Comparison of ENCODE assay signal across 9 cellular contexts in genomic region chr16:73054732-73055481, GRCh38. TPM values are rescaled to one million over a fixed set of nuclear protein-coding genes. Genes with fewer than 3 reads are reported as not detected.
DNase-seq lines count a peak whose midpoint lies in the region; ATAC-seq and TF ChIP-seq lines count a peak whose summit lies in the region.
"Had no signal": no experiment of that assay in that cellular context is flagged by ENCODE, and none has a peak within 500 bp of the region (broad histone marks: within the 10 kb centered on the region; RNA-seq: fewer than 3 reads in every experiment).

No MANE protein-coding gene starts in this region.

- ATAC-seq in HG03469 (IDR thresholded peaks at IDR 0.05; ENCODE audit: unreplicated experiment) (no peak), HG02884 (IDR thresholded peaks at IDR 0.05; ENCODE audit: unreplicated experiment) (no peak), HG02759 (IDR thresholded peaks at IDR 0.05; ENCODE audit: unreplicated experiment) (no peak)

- no peak for TF ChIP-seq POLR2A in testis (IDR thresholded peaks at IDR 0.05)

- H2BK5ac ChIP-seq in mesenchymal stem cell (ENCODE audit: low read depth, low read length, poor library complexity, severe bottlenecking): no peak overlapping the region

- H2AFZ ChIP-seq in mesenchymal stem cell (ENCODE audit: low read depth, low read length): no peak overlapping the region

- WGBS in mesenchymal stem cell: no CpG with 5 or more reads among the region's 7 CpGs
- WGBS in testis, 2 donors: 52 to 56% methylated on average over 7 of the region's 7 CpGs

- no peak overlapping the region for H3K23ac ChIP-seq in mesenchymal stem cell (ENCODE audit: low read length in 2 of 2)

- H3K9me3 ChIP-seq in AG04450 (ENCODE audit: control insufficient read depth, insufficient read depth, low read length): no peaks in the 10 kb centered on the region
- no peaks in the 10 kb centered on the region for H3K9me3 ChIP-seq in mesenchymal stem cell (ENCODE audit: control insufficient read depth, low read length)
- H3K9me3 ChIP-seq in testis: no peaks in the 10 kb centered on the region

- no peak overlapping the region for H2BK15ac ChIP-seq in mesenchymal stem cell (ENCODE audit: low read depth, poor library complexity, severe bottlenecking)

- H3K4me3 Mint-ChIP-seq in MCF 10A (ENCODE audit: unreplicated experiment): peak overlapping the region; percentile 87

- no peaks in the 10 kb centered on the region for H3K27me3 Mint-ChIP-seq in MCF 10A (ENCODE audit: insufficient read depth, unreplicated experiment)

- H2BK120ac ChIP-seq in mesenchymal stem cell (ENCODE audit: low read depth, low read length): no peak overlapping the region

- H3K14ac ChIP-seq in mesenchymal stem cell (ENCODE audit: low read length in 2 of 2): no peak overlapping the region

- peak overlapping the region; percentile 77 for H3K27ac ChIP-seq in AG04450 (ENCODE audit: low read depth, low read length)
- peak overlapping the region; percentile 67 for H3K27ac ChIP-seq in mesenchymal stem cell (ENCODE audit: low read length, poor library complexity, severe bottlenecking)
- H3K27ac ChIP-seq in testis: peak overlapping the region in 1 of 2 donors; percentile 3

- H3K9ac ChIP-seq in mesenchymal stem cell (ENCODE audit: low read length): peak overlapping the region; percentile 85

- peak overlapping the region; percentile 26 for H3K4me2 ChIP-seq in mesenchymal stem cell (ENCODE audit: low read length, poor library complexity, severe bottlenecking)

- H4K8ac ChIP-seq in mesenchymal stem cell (ENCODE audit: low read length): no peak overlapping the region

- intact Hi-C loops in MCF 10A (cut with micrococcal nuclease): loop anchor here (5.0 to 10.0 kb wide), 4 partner anchors 57 to 390 kb away; no protein-coding TSS in a partner anchor
- intact Hi-C loops in testis (cut with DNase I; ENCODE audit: low total_unique reads): loop anchor here (5.0 kb wide), 1 partner anchor 118 kb away; no protein-coding TSS in a partner anchor

- no TSS peak for BruUV-seq in MCF 10A (replicated peaks; lab: Mats Ljungman, UMichigan)

- no peak overlapping the region for H3K27ac Mint-ChIP-seq in MCF 10A (ENCODE audit: low read depth, unreplicated experiment)

- H3K4me1 Mint-ChIP-seq in MCF 10A (ENCODE audit: insufficient read depth, unreplicated experiment): peaks cover 30% of the 10 kb centered on the region

- no peaks in the 10 kb centered on the region for H3K36me3 ChIP-seq in mesenchymal stem cell (ENCODE audit: control insufficient read depth in 1 of 2, insufficient read depth in 2 of 2, low read depth in 1 of 2, low read length in 2 of 2)
- H3K36me3 ChIP-seq in testis (ENCODE audit: low read depth, missing control alignments): no peaks in the 10 kb centered on the region

- no peaks in the 10 kb centered on the region for H3K9me3 Mint-ChIP-seq in MCF 10A (ENCODE audit: unreplicated experiment)

- peak overlapping the region in 1 of 2 experiments; percentile 42 for H2BK12ac ChIP-seq in mesenchymal stem cell (ENCODE audit: low read length in 2 of 2)

- H3K27me3 ChIP-seq in AG04450 (ENCODE audit: control insufficient read depth, insufficient read depth, low read length): no peaks in the 10 kb centered on the region
- no peaks in the 10 kb centered on the region for H3K27me3 ChIP-seq in mesenchymal stem cell (ENCODE audit: control insufficient read depth in 1 of 2, insufficient read depth in 1 of 2, low read length in 2 of 2)
- no peaks in the 10 kb centered on the region for H3K27me3 ChIP-seq in testis

- peaks cover 14% of the 10 kb centered on the region for H3K36me3 Mint-ChIP-seq in MCF 10A (ENCODE audit: insufficient read depth, unreplicated experiment)

- H3K4me1 ChIP-seq in mesenchymal stem cell (ENCODE audit: control insufficient read depth, insufficient read depth, low read depth, low read length) (peaks cover 16% of the 10 kb centered on the region), testis (peaks cover 11% of the 10 kb centered on the region)

- DNase-seq in AG04450 (ENCODE audit: low read depth, low spot score) (no peak), LNCaP clone FGC (ENCODE audit: low read depth) (peak; percentile 93), MCF 10A (ENCODE audit: unreplicated experiment) (peak; percentile 49), mesenchymal stem cell (peak; percentile 83), testis (no peak)
- DNase-seq: NCI-H2171 had no signal

- peaks cover 6% of the 10 kb centered on the region for H3K79me1 ChIP-seq in mesenchymal stem cell (replicated peaks; ENCODE audit: low read length, poor library complexity, severe bottlenecking)

- POLR2A ChIA-PET in AG04450 (lab: Yijun Ruan, JAX): interaction anchor here (0.6 to 2.4 kb wide), 9 partner anchors 7 to 222 kb away, joined by 3 to 9 read pairs (median 5); no protein-coding TSS in a partner anchor
- POLR2A ChIA-PET in MCF 10A (lab: Yijun Ruan, JAX): interaction anchor here (0.6 to 10.2 kb wide), 17 partner anchors 8 to 1242 kb away, joined by 3 to 111 read pairs (median 5); partner anchors contain the start of gene ZFHX3

- H2AK5ac ChIP-seq in mesenchymal stem cell (ENCODE audit: low read length, severe bottlenecking): no peak overlapping the region

- H4K91ac ChIP-seq in mesenchymal stem cell (ENCODE audit: low read length): no peak overlapping the region

- H3K4ac ChIP-seq in mesenchymal stem cell (ENCODE audit: low read depth in 1 of 2, low read length in 2 of 2): peak overlapping the region in 1 of 2 experiments; percentile 49

- peak overlapping the region in 1 of 2 experiments; percentile 91 for H3K18ac ChIP-seq in mesenchymal stem cell (ENCODE audit: low read depth in 1 of 2, low read length in 2 of 2)

- TF ChIP-seq CTCF in AG04450 (IDR thresholded peaks at IDR 0.05; ENCODE audit: low read depth, low read length): no peak
- TF ChIP-seq CTCF in LNCaP clone FGC (IDR thresholded peaks at IDR 0.05; ENCODE audit: control insufficient read depth, extremely low read depth, insufficient read depth): no peak
- no peak for TF ChIP-seq CTCF in MCF 10A (IDR thresholded peaks at IDR 0.05; ENCODE audit: unreplicated experiment)
- TF ChIP-seq CTCF in testis (IDR thresholded peaks at IDR 0.05): no peak

- peak overlapping the region; percentile 72 for H3K4me3 ChIP-seq in AG04450 (ENCODE audit: low read depth, low read length)
- H3K4me3 ChIP-seq in LNCaP clone FGC (ENCODE audit: low read depth, low read length): peak overlapping the region; percentile 68
- H3K4me3 ChIP-seq in mesenchymal stem cell (ENCODE audit: insufficient read depth in 1 of 2, low read depth in 1 of 2, low read length in 2 of 2): peak overlapping the region in 1 of 2 experiments; percentile 79
- no peak overlapping the region for H3K4me3 ChIP-seq in testis

- CTCF ChIA-PET in AG04450 (lab: Charles Lee): interaction anchor here (0.6 to 7.4 kb wide), 11 partner anchors 15 to 559 kb away, joined by 3 to 55 read pairs (median 3); no protein-coding TSS in a partner anchor
- CTCF ChIA-PET in MCF 10A (lab: Yijun Ruan, JAX): interaction anchor here (0.6 to 3.7 kb wide), 15 partner anchors 14 to 1492 kb away, joined by 3 to 19 read pairs (median 4); no protein-coding TSS in a partner anchor

RNA-seq across cellular contexts. Expression of gene ZFHX3, which starts 7.0 kb away (rescaled TPM):
- polyA plus RNA-seq in AG04450 (2011; rRNA removed) (3.3 and 4.2 TPM in 2 replicates), testis (ENCODE audit: insufficient read depth, low read depth, low replicate concordance) (3.3 TPM)
- polyA minus RNA-seq in AG04450 (2011; rRNA and poly(A)+ RNA removed): 11.1 and 12.1 TPM in 2 replicates
- total RNA-seq in MCF 10A (2022) (21.1 and 27.4 TPM in 2 replicates), testis (10 to 100 TPM; 15.7 to 19.9 TPM)
- 5.1 TPM for polyA plus RNA-seq in mesenchymal stem cell (2013, experiment 1 of 2)
- polyA plus RNA-seq in mesenchymal stem cell (2013, experiment 2 of 2): 4.5 TPM

Comparison
In these comparisons a context has a peak if more than half of its experiments do, and no peak if none do; other contexts are left out.
1. DNase-seq: peak in LNCaP clone FGC (single experiment), MCF 10A (single experiment) and mesenchymal stem cell (single experiment); none in AG04450 (single experiment) and testis (single experiment).
2. H3K4me3 ChIP-seq: peak in AG04450 (single experiment) and LNCaP clone FGC (single experiment); none in testis (0 of 2).